9 cellular contexts compared by ENCODE assay signal in the genomic region with DNA sequence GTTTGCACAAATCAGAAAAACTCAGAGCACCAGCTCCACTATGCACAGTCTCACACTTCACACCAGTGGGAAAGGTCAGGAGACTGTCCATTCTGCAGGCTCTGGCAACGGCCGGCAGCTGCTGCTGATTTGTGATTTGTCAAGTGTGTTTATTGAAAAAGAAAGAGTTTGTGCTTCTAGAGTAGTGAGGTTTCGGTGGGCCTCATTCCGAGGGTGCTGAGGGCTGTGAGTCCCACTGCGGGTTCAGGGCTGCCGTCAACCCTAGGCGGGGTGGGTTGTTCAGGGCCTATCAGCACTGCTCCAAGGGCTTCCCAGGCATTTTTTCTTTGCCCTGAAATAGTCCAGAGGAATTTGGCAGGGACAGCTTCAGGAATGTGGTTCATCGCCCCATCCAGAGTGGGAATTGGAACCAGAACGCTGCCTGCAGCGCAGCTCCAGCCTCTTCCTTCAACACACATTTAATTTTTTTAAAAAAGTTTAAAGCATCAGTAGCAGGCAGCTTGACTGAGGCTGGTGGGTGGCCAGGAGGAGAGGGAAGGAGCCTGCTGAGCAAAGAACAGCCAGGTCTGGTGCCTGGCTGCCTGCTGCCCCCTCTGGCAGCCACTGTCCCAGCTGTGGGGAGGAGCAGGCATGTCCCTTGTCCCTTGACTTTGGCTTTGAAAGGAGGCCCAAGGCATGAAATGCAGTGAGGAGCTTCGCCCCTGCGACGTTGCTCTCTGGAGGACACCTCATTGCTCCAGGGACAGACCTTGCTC. TPM values are rescaled to one million over a fixed set of nuclear protein-coding genes. Genes with fewer than 3 reads are reported as not detected.
DNase-seq lines count a peak whose midpoint lies in the region; ATAC-seq and TF ChIP-seq lines count a peak whose summit lies in the region.
"Had no signal": no experiment of that assay in that cellular context is flagged by ENCODE, and none has a peak within 500 bp of the region (broad histone marks: within the 10 kb centered on the region; RNA-seq: fewer than 3 reads in every experiment).

No MANE protein-coding gene starts in this region.

- peaks cover 0 to 2% (median 0%) of the 10 kb centered on the region in 3 donors for H3K36me3 Mint-ChIP-seq in naive thymus-derived CD8-positive, alpha-beta T cell
- H3K36me3 Mint-ChIP-seq in CD8-positive, alpha-beta memory T cell = no peaks in the 10 kb centered on the region
- H3K36me3 Mint-ChIP-seq: activated naive CD4-positive, alpha-beta T cell treated with anti-CD3 and anti-CD28 coated beads, Interleukin-2, amount 10 ng/mL, durations not matched to agents 7 days and 5 days had no signal

- H3K27me3 ChIP-seq in GM06990 (replicated peaks; ENCODE audit: control insufficient read depth, insufficient read depth, low read length) (peaks cover 2% of the 10 kb centered on the region), rectal smooth muscle tissue (ENCODE audit: control insufficient read depth, insufficient read depth, low read length) (no peaks in the 10 kb centered on the region)
- no peaks in the 10 kb centered on the region for H3K27me3 ChIP-seq in CD8-positive, alpha-beta memory T cell (ENCODE audit: insufficient read depth, low read length, poor library complexity, severe bottlenecking)

- no peak for DNase-seq in GM06990 (ENCODE audit: extremely low read depth, insufficient read length)
- peak; percentile 17 for DNase-seq in OCI-M1 (lab: John Stamatoyannopoulos, UW)
- DNase-seq in head of caudate nucleus = peak in 27 of 42 donors; percentile 20 to 81 (median 55)
- no peak for DNase-seq in glomerular visceral epithelial cell (ENCODE audit: extremely low spot score)
- DNase-seq in naive thymus-derived CD8-positive, alpha-beta T cell = no peak
- no peak for DNase-seq in CD8-positive, alpha-beta memory T cell
- DNase-seq: activated naive CD4-positive, alpha-beta T cell treated with anti-CD3 and anti-CD28 coated beads, Interleukin-2, amount 10 ng/mL, durations not matched to agents 7 days and 5 days had no signal

- no peaks in the 10 kb centered on the region for H3K36me3 ChIP-seq in GM06990 (ENCODE audit: control insufficient read depth, insufficient read depth, low read length)
- no peaks in the 10 kb centered on the region for H3K36me3 ChIP-seq in rectal smooth muscle tissue (ENCODE audit: control insufficient read depth, insufficient read depth, low read length)
- no peaks in the 10 kb centered on the region for H3K36me3 ChIP-seq in CD8-positive, alpha-beta memory T cell (ENCODE audit: insufficient read depth, low read length)

- H3K4me1 Mint-ChIP-seq in naive thymus-derived CD8-positive, alpha-beta T cell = peaks cover 0 to 6% (median 3%) of the 10 kb centered on the region in 4 donors
- H3K4me1 Mint-ChIP-seq in CD8-positive, alpha-beta memory T cell = no peaks in the 10 kb centered on the region
- H3K4me1 Mint-ChIP-seq: activated naive CD4-positive, alpha-beta T cell treated with anti-CD3 and anti-CD28 coated beads, Interleukin-2, amount 10 ng/mL, durations not matched to agents 7 days and 5 days had no signal

- POLR2A ChIA-PET in naive thymus-derived CD8-positive, alpha-beta T cell (lab: Charles Lee) = no interaction called here
- POLR2A ChIA-PET in CD8-positive, alpha-beta memory T cell (lab: Charles Lee) = no interaction called here

- no peak overlapping the region for H3K4me3 ChIP-seq in GM06990 (replicated peaks; ENCODE audit: low read depth, low read length)
- no peak overlapping the region for H3K4me3 ChIP-seq in rectal smooth muscle tissue (ENCODE audit: low read length)
- no peak overlapping the region for H3K4me3 ChIP-seq in CD8-positive, alpha-beta memory T cell (ENCODE audit: low read length)

- no peak for ATAC-seq in GM19452 (IDR thresholded peaks at IDR 0.05; ENCODE audit: unreplicated experiment)
- no peak for ATAC-seq in naive thymus-derived CD8-positive, alpha-beta T cell

- H3K27me3 Mint-ChIP-seq in naive thymus-derived CD8-positive, alpha-beta T cell = peaks cover 0 to 13% (median 4%) of the 10 kb centered on the region in 5 donors
- H3K27me3 Mint-ChIP-seq in CD8-positive, alpha-beta memory T cell = peaks cover 4 to 15% of the 10 kb centered on the region in 2 donors

- intact Hi-C loops in head of caudate nucleus (cut with DNase I) = loop anchor here (5.0 kb wide), 1 partner anchor 34 kb away; no protein-coding TSS in a partner anchor

- no peak overlapping the region for H3K27ac Mint-ChIP-seq in naive thymus-derived CD8-positive, alpha-beta T cell
- no peak overlapping the region for H3K27ac Mint-ChIP-seq in CD8-positive, alpha-beta memory T cell
- H3K27ac Mint-ChIP-seq: activated naive CD4-positive, alpha-beta T cell treated with anti-CD3 and anti-CD28 coated beads, Interleukin-2, amount 10 ng/mL, durations not matched to agents 7 days and 5 days had no signal

- no peaks in the 10 kb centered on the region for H3K9me3 ChIP-seq in CD8-positive, alpha-beta memory T cell (ENCODE audit: low read length)

- CTCF ChIA-PET in CD8-positive, alpha-beta memory T cell (lab: Charles Lee) = interaction anchor here (1.8 kb wide), 1 partner anchor 160 kb away, joined by 4 read pairs; a partner anchor contains a TSS

- no peak overlapping the region for H3K4me3 Mint-ChIP-seq in naive thymus-derived CD8-positive, alpha-beta T cell
- no peak overlapping the region for H3K4me3 Mint-ChIP-seq in CD8-positive, alpha-beta memory T cell
- H3K4me3 Mint-ChIP-seq: activated naive CD4-positive, alpha-beta T cell treated with anti-CD3 and anti-CD28 coated beads, Interleukin-2, amount 10 ng/mL, durations not matched to agents 7 days and 5 days had no signal

- no peaks in the 10 kb centered on the region for H3K9me3 Mint-ChIP-seq in naive thymus-derived CD8-positive, alpha-beta T cell
- no peaks in the 10 kb centered on the region for H3K9me3 Mint-ChIP-seq in CD8-positive, alpha-beta memory T cell
- H3K9me3 Mint-ChIP-seq: activated naive CD4-positive, alpha-beta T cell treated with anti-CD3 and anti-CD28 coated beads, Interleukin-2, amount 10 ng/mL, durations not matched to agents 7 days and 5 days had no signal

- peak; percentile 43 for TF ChIP-seq CTCF in GM06990 (IDR thresholded peaks at IDR 0.05; ENCODE audit: insufficient read depth, low read length, poor library complexity, severe bottlenecking)

- peak overlapping the region; percentile 81 for H3K27ac ChIP-seq in rectal smooth muscle tissue (ENCODE audit: low read depth, low read length)
- H3K27ac ChIP-seq in CD8-positive, alpha-beta memory T cell (ENCODE audit: low read depth, low read length) = no peak overlapping the region

- H3K4me1 ChIP-seq in rectal smooth muscle tissue (ENCODE audit: control insufficient read depth, insufficient read depth, low read length) = peaks cover 49% of the 10 kb centered on the region
- no peaks in the 10 kb centered on the region for H3K4me1 ChIP-seq in CD8-positive, alpha-beta memory T cell (ENCODE audit: insufficient read depth, low read length)

- H3K9ac ChIP-seq in rectal smooth muscle tissue (ENCODE audit: low read length) = no peak overlapping the region

RNA-seq across cellular contexts. Expression of a gene that starts 19.7 kb away (rescaled TPM):
- under 1 TPM; 0.14 to 0.65 TPM for total RNA-seq in naive thymus-derived CD8-positive, alpha-beta T cell
- polyA plus RNA-seq in naive thymus-derived CD8-positive, alpha-beta T cell = not detected
- total RNA-seq in CD8-positive, alpha-beta memory T cell = not detected
- 0.13 TPM for polyA plus RNA-seq in CD8-positive, alpha-beta memory T cell

Comparison
In these comparisons a context has a peak if more than half of its experiments do, and no peak if none do; other contexts are left out.
1. DNase-seq: peak in OCI-M1 (single experiment) and head of caudate nucleus (27 of 42); none in GM06990 (single experiment), glomerular visceral epithelial cell (single experiment), naive thymus-derived CD8-positive, alpha-beta T cell (0 of 10) and CD8-positive, alpha-beta memory T cell (0 of 5).